12 cellular contexts compared by ENCODE assay signal in the genomic region with DNA sequence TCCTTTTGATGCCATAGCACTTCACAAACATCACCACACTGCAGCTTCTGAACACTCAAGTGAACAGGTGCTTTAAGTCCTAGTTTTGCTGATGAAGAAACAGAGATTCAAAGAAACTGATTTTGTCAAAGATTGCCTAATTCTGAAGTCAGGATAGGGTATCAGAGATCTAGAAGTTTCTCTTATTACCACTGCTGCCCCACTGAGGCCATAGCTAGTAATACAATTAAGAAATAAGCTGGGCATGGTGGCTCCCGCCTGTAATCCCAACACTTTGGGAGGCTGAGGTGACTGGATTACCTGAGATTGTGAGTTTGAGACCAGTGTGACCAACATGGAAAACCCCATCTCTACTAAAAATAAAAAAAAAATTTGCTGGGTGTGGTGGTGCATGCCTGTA.
A peak's percentile ranks its signal among the peaks of the same experiment; 100 is the strongest.
DNase-seq lines count a peak whose midpoint lies in the region; ATAC-seq, FAIRE-seq and TF ChIP-seq lines count a peak whose summit lies in the region.
"Had no signal": no experiment of that assay in that cellular context is flagged by ENCODE, and none has a peak within 500 bp of the region (broad histone marks: within the 10 kb centered on the region; RNA-seq: fewer than 3 reads in every experiment).

No MANE protein-coding gene starts in this region.

- no peaks in the 10 kb centered on the region for H3K79me2 ChIP-seq in DND-41 (ENCODE audit: insufficient read depth, low read length)
- no peaks in the 10 kb centered on the region for H3K79me2 ChIP-seq in PC-3 (ENCODE audit: low read length)
- H3K79me2 ChIP-seq in keratinocyte (ENCODE audit: control insufficient read depth, insufficient read depth, low read length): no peaks in the 10 kb centered on the region

- no peaks in the 10 kb centered on the region for H3K9me3 ChIP-seq in DND-41 (ENCODE audit: insufficient read depth, low read length, severe bottlenecking)
- no peaks in the 10 kb centered on the region for H3K9me3 ChIP-seq in PC-3 (ENCODE audit: low read length)
- no peaks in the 10 kb centered on the region for H3K9me3 ChIP-seq in keratinocyte (ENCODE audit: control insufficient read depth, low read depth, low read length)
- H3K9me3 ChIP-seq: gastrocnemius medialis, lower lobe of right lung had no signal

- H2AFZ ChIP-seq in DND-41 (ENCODE audit: low read depth, low read length) (no peak overlapping the region), PC-3 (ENCODE audit: low read length) (no peak overlapping the region), keratinocyte (ENCODE audit: control insufficient read depth, low read length) (no peak overlapping the region)

- peak; percentile 35 for TF ChIP-seq CTCF in DND-41 (IDR thresholded peaks at IDR 0.05; ENCODE audit: borderline replicate concordance, extremely low read depth, low read length, poor library complexity, severe bottlenecking)
- TF ChIP-seq CTCF in PC-3 (conservative IDR thresholded peaks at IDR 0.05; ENCODE audit: low read depth, low read length): peak; percentile 42; the same call in 1 of the 2 replicates
- peak in 2 of 3 experiments; percentile 12 to 37 for TF ChIP-seq CTCF in keratinocyte (optimal IDR thresholded peaks at IDR 0.05 in 1 of 3, IDR thresholded peaks at IDR 0.05 in 1 of 3, conservative IDR thresholded peaks at IDR 0.05 in 1 of 3; ENCODE audit: extremely low read depth in 1 of 3, insufficient read depth in 2 of 3, low read length in 3 of 3)

- no peak for FAIRE-seq in keratinocyte (lab: Jason Lieb, UNC)

- no peaks in the 10 kb centered on the region for H3K9me2 ChIP-seq in PC-3 (replicated peaks; ENCODE audit: low read length)

- H3K4me3 ChIP-seq in DND-41 (ENCODE audit: low read depth in 1 of 2, low read length in 2 of 2) (no peak overlapping the region), PC-3 (ENCODE audit: low read length) (no peak overlapping the region), keratinocyte (ENCODE audit: control insufficient read depth in 2 of 3, extremely low read depth in 1 of 3, insufficient read depth in 2 of 3, low read depth in 1 of 3, low read length in 3 of 3) (no peak overlapping the region)
- H3K4me3 ChIP-seq: gastrocnemius medialis, lower lobe of right lung had no signal

- H3F3A ChIP-seq in PC-3 (ENCODE audit: low read length, unreplicated experiment): no peaks in the 10 kb centered on the region

- dilution Hi-C loops in keratinocyte (cut with MboI; ENCODE audit: extremely low pct_ligation_motif_present, low sequenced_read_pairs): no loop called here

- H3K27me3 ChIP-seq in DND-41 (ENCODE audit: insufficient read depth, low read length, poor library complexity) (no peaks in the 10 kb centered on the region), PC-3 (ENCODE audit: low read length) (no peaks in the 10 kb centered on the region), keratinocyte (ENCODE audit: control insufficient read depth, extremely low read depth, insufficient read depth, low read length) (no peaks in the 10 kb centered on the region)

- H3K4me2 ChIP-seq in DND-41 (ENCODE audit: insufficient read depth, low read length) (no peak overlapping the region), PC-3 (ENCODE audit: low read length) (no peak overlapping the region), keratinocyte (ENCODE audit: control insufficient read depth, extremely low read depth, insufficient read depth, low read depth, low read length) (no peak overlapping the region)

- H3K9ac ChIP-seq in DND-41 (ENCODE audit: low read depth, low read length) (no peak overlapping the region), PC-3 (ENCODE audit: low read length) (no peak overlapping the region), keratinocyte (ENCODE audit: control insufficient read depth, extremely low read depth, insufficient read depth, low read length) (no peak overlapping the region)

- H3K27ac ChIP-seq in DND-41 (ENCODE audit: low read length): no peak overlapping the region
- H3K27ac ChIP-seq in PC-3 (ENCODE audit: low read length): no peak overlapping the region
- H3K27ac ChIP-seq in keratinocyte (ENCODE audit: control insufficient read depth, insufficient read depth, low read length): no peak overlapping the region
- H3K27ac ChIP-seq: gastrocnemius medialis, lower lobe of right lung had no signal

- ATAC-seq in DND-41 (ENCODE audit: insufficient read depth, low read depth): no peak
- ATAC-seq in GM18867 (IDR thresholded peaks at IDR 0.05; ENCODE audit: unreplicated experiment): peak; percentile 52
- ATAC-seq in PC-3: no peak
- no peak for ATAC-seq in esophagus mucosa
- ATAC-seq: activated T-helper 17 cell treated with anti-CD3 and anti-CD28 coated beads, Interleukin-2, amount 50 U/mL, for 72 hours; gastrocnemius medialis; lower lobe of right lung had no signal

- H3K36me3 ChIP-seq in DND-41 (ENCODE audit: insufficient read depth, low read length): no peaks in the 10 kb centered on the region
- H3K36me3 ChIP-seq in PC-3 (ENCODE audit: low read depth, low read length): no peaks in the 10 kb centered on the region
- no peaks in the 10 kb centered on the region for H3K36me3 ChIP-seq in keratinocyte (ENCODE audit: control insufficient read depth in 2 of 2, extremely low read depth in 1 of 2, insufficient read depth in 2 of 2, low read length in 2 of 2)
- H3K36me3 ChIP-seq: gastrocnemius medialis, lower lobe of right lung had no signal

- no peaks in the 10 kb centered on the region for H3K9me1 ChIP-seq in keratinocyte (ENCODE audit: control insufficient read depth, extremely low read depth, insufficient read depth, low read length)

- CTCF ChIA-PET in PC-3 (lab: Charles Lee): no interaction called here

- POLR2A ChIA-PET in PC-3 (lab: Charles Lee; ENCODE audit: unreplicated experiment): interaction anchor here (0.6 kb wide), 1 partner anchor 307 kb away, joined by 3 read pairs; no protein-coding TSS in a partner anchor

- H4K20me1 ChIP-seq in DND-41 (ENCODE audit: insufficient read depth, low read length): no peaks in the 10 kb centered on the region
- no peaks in the 10 kb centered on the region for H4K20me1 ChIP-seq in PC-3 (ENCODE audit: low read length)
- no peaks in the 10 kb centered on the region for H4K20me1 ChIP-seq in keratinocyte (ENCODE audit: control insufficient read depth, extremely low read depth, insufficient read depth, low read length)

- DNase-seq in DND-41: no peak
- DNase-seq in PC-3: peak; percentile 14
- no peak for DNase-seq in keratinocyte (ENCODE audit: low read depth, low spot score)
- DNase-seq in DMS79 (lab: John Stamatoyannopoulos, UW): no peak
- no peak for DNase-seq in DMS114 treated with DMSO at 0.1 percent for 48 hours (lab: John Stamatoyannopoulos, UW; ENCODE audit: unreplicated experiment)
- DNase-seq: COR-L47; gastrocnemius medialis; lower lobe of right lung; stimulated activated CD4-positive, alpha-beta T cell treated with anti-CD3 and anti-CD28 coated beads, Interleukin-2, amount 100 ng/mL, for 48 hours had no signal

- intact Hi-C loops in PC-3 (cut with micrococcal nuclease): loop anchor here (2.0 to 10.0 kb wide), 2 partner anchors 367 to 1081 kb away; no protein-coding TSS in a partner anchor

- no TSS peak for BruUV-seq in PC-3 (replicated peaks; lab: Mats Ljungman, UMichigan)

- no peaks in the 10 kb centered on the region for H3K4me1 ChIP-seq in DND-41 (ENCODE audit: insufficient read depth, low read length)
- no peaks in the 10 kb centered on the region for H3K4me1 ChIP-seq in PC-3 (ENCODE audit: insufficient read depth, low read length)
- H3K4me1 ChIP-seq in keratinocyte (ENCODE audit: control insufficient read depth, extremely low read depth, insufficient read depth, low read length): no peaks in the 10 kb centered on the region
- H3K4me1 ChIP-seq: gastrocnemius medialis, lower lobe of right lung had no signal
